30 cellular contexts compared by ENCODE assay signal in genomic region chr3:180175572-180175971, GRCh38.
"Had no signal": no experiment of that assay in that cellular context is flagged by ENCODE, and none has a peak within 500 bp of the region (broad histone marks: within the 10 kb centered on the region; RNA-seq: fewer than 3 reads in every experiment).

No MANE protein-coding gene starts in this region.

- H3K4me1 Mint-ChIP-seq: activated CD4-positive, alpha-beta T cell treated with anti-CD3 and anti-CD28 coated beads for 36 hours; activated CD4-positive, alpha-beta T cell treated with anti-CD3 and anti-CD28 coated beads, Interleukin-2, amount 10 ng/mL, durations not matched to agents 24 days and 14 days; activated CD8-positive, alpha-beta memory T cell treated with anti-CD3 and anti-CD28 coated beads, Interleukin-2, amount 10 ng/mL, durations not matched to agents 7 days and 5 days; activated naive CD4-positive, alpha-beta T cell treated with anti-CD3 and anti-CD28 coated beads, Interleukin-2, amount 50 U/mL, for 24 hours; activated naive CD8-positive, alpha-beta T cell treated with anti-CD3 and anti-CD28 coated beads for 36 hours; activated naive CD8-positive, alpha-beta T cell treated with anti-CD3 and anti-CD28 coated beads, Interleukin-2, amount 50 U/mL, for 24 hours; brain had no signal

- H3K36me3 Mint-ChIP-seq: activated CD4-positive, alpha-beta memory T cell treated with anti-CD3 and anti-CD28 coated beads for 36 hours; activated CD8-positive, alpha-beta memory T cell treated with anti-CD3 and anti-CD28 coated beads, Interleukin-2, amount 10 ng/mL, durations not matched to agents 7 days and 5 days; activated naive CD4-positive, alpha-beta T cell treated with anti-CD3 and anti-CD28 coated beads, Interleukin-2, amount 50 U/mL, for 24 hours; activated naive CD8-positive, alpha-beta T cell treated with anti-CD3 and anti-CD28 coated beads for 36 hours; brain had no signal

- H3K27ac Mint-ChIP-seq: activated CD4-positive, alpha-beta memory T cell treated with anti-CD3 and anti-CD28 coated beads for 36 hours; activated CD4-positive, alpha-beta T cell treated with anti-CD3 and anti-CD28 coated beads for 36 hours; activated CD4-positive, alpha-beta T cell treated with anti-CD3 and anti-CD28 coated beads, Interleukin-2, amount 10 ng/mL, durations not matched to agents 24 days and 14 days; activated CD8-positive, alpha-beta memory T cell treated with anti-CD3 and anti-CD28 coated beads, Interleukin-2, amount 10 ng/mL, durations not matched to agents 7 days and 5 days; activated CD8-positive, alpha-beta T cell treated with anti-CD3 and anti-CD28 coated beads, Interleukin-2, amount 10 ng/mL, durations not matched to agents 7 days and 5 days; activated naive CD4-positive, alpha-beta T cell treated with anti-CD3 and anti-CD28 coated beads for 36 hours; activated naive CD4-positive, alpha-beta T cell treated with anti-CD3 and anti-CD28 coated beads, Interleukin-2, amount 50 U/mL, for 24 hours; activated naive CD8-positive, alpha-beta T cell treated with anti-CD3 and anti-CD28 coated beads for 36 hours; activated naive CD8-positive, alpha-beta T cell treated with anti-CD3 and anti-CD28 coated beads, Interleukin-2, amount 50 U/mL, for 24 hours; activated T-helper 1 cell treated with anti-CD3 and anti-CD28 coated beads, Interleukin-12 subunit alpha, Interleukin-12 subunit beta, Interleukin-2, Interleukin-4 antibody, amounts not matched to agents 30 ng/mL and 10 ng/mL and 1 ng/mL, durations not matched to agents 14 hours and 24 hours and 36 hours; activated T-helper 2 cell treated with anti-CD3 and anti-CD28 coated beads, Interferon-gamma antibody, Interleukin-2, Interleukin-4, amounts not matched to agents 10 μg/mL and 5 μg/mL and 100 μg/mL, durations not matched to agents 14 hours and 24 hours and 36 hours; brain; dendritic cell treated with granulocyte-macrophage colony-stimulating factor and Interleukin-4, amounts not matched to agents 40 ng/mL and 50 ng/mL, for 4 days; endodermal cell had no signal

- H3K9me3 Mint-ChIP-seq: activated CD4-positive, alpha-beta T cell treated with anti-CD3 and anti-CD28 coated beads, Interleukin-2, amount 10 ng/mL, durations not matched to agents 24 days and 14 days; activated naive CD4-positive, alpha-beta T cell treated with anti-CD3 and anti-CD28 coated beads for 36 hours; activated naive CD4-positive, alpha-beta T cell treated with anti-CD3 and anti-CD28 coated beads, Interleukin-2, amount 50 U/mL, for 24 hours; activated T-helper 1 cell treated with anti-CD3 and anti-CD28 coated beads, Interleukin-12 subunit alpha, Interleukin-12 subunit beta, Interleukin-2, Interleukin-4 antibody, amounts not matched to agents 30 ng/mL and 10 ng/mL and 1 ng/mL, durations not matched to agents 14 hours and 24 hours and 36 hours; activated T-helper 2 cell treated with anti-CD3 and anti-CD28 coated beads, Interferon-gamma antibody, Interleukin-2, Interleukin-4, amounts not matched to agents 10 μg/mL and 5 μg/mL and 100 μg/mL, durations not matched to agents 14 hours and 24 hours and 36 hours; brain; endodermal cell had no signal

- H3K4me3 Mint-ChIP-seq: activated CD4-positive, alpha-beta memory T cell treated with anti-CD3 and anti-CD28 coated beads for 36 hours; activated CD4-positive, alpha-beta T cell treated with anti-CD3 and anti-CD28 coated beads for 36 hours; activated CD4-positive, alpha-beta T cell treated with anti-CD3 and anti-CD28 coated beads, Interleukin-2, amount 10 ng/mL, durations not matched to agents 24 days and 14 days; activated CD8-positive, alpha-beta memory T cell treated with anti-CD3 and anti-CD28 coated beads, Interleukin-2, amount 10 ng/mL, durations not matched to agents 7 days and 5 days; activated CD8-positive, alpha-beta T cell treated with anti-CD3 and anti-CD28 coated beads, Interleukin-2, amount 10 ng/mL, durations not matched to agents 7 days and 5 days; activated naive CD4-positive, alpha-beta T cell treated with anti-CD3 and anti-CD28 coated beads for 36 hours; activated naive CD4-positive, alpha-beta T cell treated with anti-CD3 and anti-CD28 coated beads, Interleukin-2, amount 50 U/mL, for 24 hours; activated naive CD8-positive, alpha-beta T cell treated with anti-CD3 and anti-CD28 coated beads for 36 hours; activated naive CD8-positive, alpha-beta T cell treated with anti-CD3 and anti-CD28 coated beads, Interleukin-2, amount 50 U/mL, for 24 hours; activated T-helper 1 cell treated with anti-CD3 and anti-CD28 coated beads, Interleukin-12 subunit alpha, Interleukin-12 subunit beta, Interleukin-2, Interleukin-4 antibody, amounts not matched to agents 30 ng/mL and 10 ng/mL and 1 ng/mL, durations not matched to agents 14 hours and 24 hours and 36 hours; brain; dendritic cell treated with granulocyte-macrophage colony-stimulating factor and Interleukin-4, amounts not matched to agents 40 ng/mL and 50 ng/mL, for 4 days; endodermal cell had no signal

- H3K27me3 Mint-ChIP-seq: activated CD4-positive, alpha-beta memory T cell treated with anti-CD3 and anti-CD28 coated beads for 36 hours; activated CD4-positive, alpha-beta T cell treated with anti-CD3 and anti-CD28 coated beads for 36 hours; activated CD4-positive, alpha-beta T cell treated with anti-CD3 and anti-CD28 coated beads, Interleukin-2, amount 10 ng/mL, durations not matched to agents 24 days and 14 days; activated CD8-positive, alpha-beta memory T cell treated with anti-CD3 and anti-CD28 coated beads, Interleukin-2, amount 10 ng/mL, durations not matched to agents 7 days and 5 days; activated naive CD4-positive, alpha-beta T cell treated with anti-CD3 and anti-CD28 coated beads, Interleukin-2, amount 50 U/mL, for 24 hours; activated naive CD8-positive, alpha-beta T cell treated with anti-CD3 and anti-CD28 coated beads for 36 hours; activated naive CD8-positive, alpha-beta T cell treated with anti-CD3 and anti-CD28 coated beads, Interleukin-2, amount 50 U/mL, for 24 hours; brain; dendritic cell treated with granulocyte-macrophage colony-stimulating factor and Interleukin-4, amounts not matched to agents 40 ng/mL and 50 ng/mL, for 4 days had no signal

- ATAC-seq: activated CD4-positive, alpha-beta T cell treated with anti-CD3 and anti-CD28 coated beads for 36 hours; activated CD8-positive, alpha-beta memory T cell treated with anti-CD3 and anti-CD28 coated beads, Interleukin-2, amount 10 ng/mL, durations not matched to agents 7 days and 5 days; activated CD8-positive, alpha-beta T cell treated with anti-CD3 and anti-CD28 coated beads, Interleukin-2, amount 10 ng/mL, durations not matched to agents 7 days and 5 days; activated naive CD8-positive, alpha-beta T cell treated with anti-CD3 and anti-CD28 coated beads, Interleukin-2, amount 50 U/mL, for 24 hours; esophagus mucosa; foreskin keratinocyte; gastrocnemius medialis; heart left ventricle had no signal

- DNase-seq: activated CD4-positive, alpha-beta memory T cell treated with anti-CD3 and anti-CD28 coated beads for 36 hours; activated CD4-positive, alpha-beta T cell treated with anti-CD3 and anti-CD28 coated beads for 36 hours; activated CD4-positive, alpha-beta T cell treated with anti-CD3 and anti-CD28 coated beads, Interleukin-2, amount 10 ng/mL, durations not matched to agents 24 days and 14 days; activated CD4-positive, CD25-positive, alpha-beta regulatory T cell; activated CD4-positive, CD25-positive, alpha-beta regulatory T cell treated with anti-CD3 and anti-CD28 coated beads, Interleukin-2, amount 50 U/mL, for 72 hours; activated CD8-positive, alpha-beta memory T cell treated with anti-CD3 and anti-CD28 coated beads, Interleukin-2, amount 10 ng/mL, durations not matched to agents 7 days and 5 days; activated CD8-positive, alpha-beta memory T cell treated with anti-CD3 and anti-CD28 coated beads, Interleukin-2, amount 50 U/mL, for 4 hours; activated CD8-positive, alpha-beta T cell treated with anti-CD3 and anti-CD28 coated beads, Interleukin-2, amount 10 ng/mL, durations not matched to agents 7 days and 5 days; activated effector memory CD4-positive, alpha-beta T cell treated with anti-CD3 and anti-CD28 coated beads, Interleukin-2, amount 50 U/mL, for 16 hours; activated naive CD4-positive, alpha-beta T cell treated with anti-CD3 and anti-CD28 coated beads for 36 hours; activated naive CD8-positive, alpha-beta T cell treated with anti-CD3 and anti-CD28 coated beads for 36 hours; activated naive CD8-positive, alpha-beta T cell treated with anti-CD3 and anti-CD28 coated beads, Interleukin-2, amount 50 U/mL, for 24 hours; activated T-cell treated with anti-CD3 and anti-CD28 coated beads, Interleukin-2, amount 50 U/mL, for 1 hour; activated T-cell treated with anti-CD3 and anti-CD28 coated beads, Interleukin-2, amount 50 U/mL, for 48 hours; central memory CD4-positive, alpha-beta T cell; cerebellar nuclear complex; dorsolateral prefrontal cortex; effector memory CD4-positive, alpha-beta T cell; endodermal cell; foreskin keratinocyte; gastrocnemius medialis; glutamatergic neuron; heart left ventricle; T-helper 2 cell had no signal
